Comparison of ENCODE assay signal across 8 cellular contexts in genomic region chr1:197200468-197200899, GRCh38. TPM values are rescaled to one million over a fixed set of nuclear protein-coding genes. Genes with fewer than 3 reads are reported as not detected.
DNase-seq lines count a peak whose midpoint lies in the region; ATAC-seq and TF ChIP-seq lines count a peak whose summit lies in the region.

No MANE protein-coding gene starts in this region.

- H3K4me3 ChIP-seq in heart right ventricle (peak overlapping the region; percentile 69 to 94 (median 80)), sigmoid colon (peak overlapping the region; percentile 77 to 91 (median 86))

- no peaks in the 10 kb centered on the region for H3K36me3 Mint-ChIP-seq in IgD-negative memory B cell
- peaks cover 7% of the 10 kb centered on the region for H3K36me3 Mint-ChIP-seq in activated naive CD8-positive, alpha-beta T cell

- peaks cover 40 to 61% (median 52%) of the 10 kb centered on the region in 3 donors for H3K4me1 Mint-ChIP-seq in IgD-negative memory B cell
- H3K4me1 Mint-ChIP-seq in activated naive CD8-positive, alpha-beta T cell (ENCODE audit: low read depth): peaks cover 62% of the 10 kb centered on the region

- peak overlapping the region; percentile 56 to 98 (median 98) for H3K27ac Mint-ChIP-seq in IgD-negative memory B cell
- peak overlapping the region; percentile 91 for H3K27ac Mint-ChIP-seq in activated naive CD8-positive, alpha-beta T cell

- H3K4me1 ChIP-seq in heart right ventricle (peaks cover 0 to 55% (median 45%) of the 10 kb centered on the region in 9 donors), sigmoid colon (peaks cover 0 to 45% (median 44%) of the 10 kb centered on the region in 4 donors)

- TF ChIP-seq CTCF in heart right ventricle (IDR thresholded peaks at IDR 0.05) (no peak), sigmoid colon (IDR thresholded peaks at IDR 0.05) (no peak)

- TF ChIP-seq EP300 in sigmoid colon (IDR thresholded peaks at IDR 0.05): no peak

- H3K36me3 ChIP-seq in heart right ventricle (no peaks in the 10 kb centered on the region), sigmoid colon (no peaks in the 10 kb centered on the region)

- H3K27ac ChIP-seq in heart right ventricle (peak overlapping the region; percentile 80 to 98 (median 96)), sigmoid colon (peak overlapping the region; percentile 94 to 96 (median 95))

- H3K27me3 ChIP-seq in heart right ventricle (no peaks in the 10 kb centered on the region), sigmoid colon (no peaks in the 10 kb centered on the region)

- H3K27me3 Mint-ChIP-seq in IgD-negative memory B cell: no peaks in the 10 kb centered on the region
- H3K27me3 Mint-ChIP-seq in activated naive CD8-positive, alpha-beta T cell: no peaks in the 10 kb centered on the region

- no peak for TF ChIP-seq POLR2A in sigmoid colon (IDR thresholded peaks at IDR 0.05)

- H3K9me3 Mint-ChIP-seq in IgD-negative memory B cell: no peaks in the 10 kb centered on the region
- H3K9me3 Mint-ChIP-seq in activated naive CD8-positive, alpha-beta T cell (ENCODE audit: low read depth): peaks cover 2% of the 10 kb centered on the region

- ATAC-seq in heart right ventricle (peak in 6 of 8 donors; percentile 12 to 30 (median 17)), GM21447 (IDR thresholded peaks at IDR 0.05; ENCODE audit: unreplicated experiment) (no peak)

- H3K9me3 ChIP-seq in heart right ventricle: peaks cover 0 to 2% (median 0%) of the 10 kb centered on the region in 11 donors
- H3K9me3 ChIP-seq in sigmoid colon: no peaks in the 10 kb centered on the region

- intact Hi-C loops in heart right ventricle (cut with DNase I): no loop called here
- intact Hi-C loops in sigmoid colon (cut with DNase I): no loop called here

- 1% methylated on average over 12 of the region's 12 CpGs for WGBS in heart right ventricle, 2 donors
- 0 to 1% methylated on average over 12 of the region's 12 CpGs for WGBS in sigmoid colon, 2 donors

- H3K4me3 Mint-ChIP-seq in IgD-negative memory B cell: peak overlapping the region; percentile 79 to 98 (median 96)
- peak overlapping the region; percentile 95 for H3K4me3 Mint-ChIP-seq in activated naive CD8-positive, alpha-beta T cell

- peak; percentile 50 for DNase-seq in NCI-H1092 treated with DMSO at 0.1 percent for 48 hours (lab: John Stamatoyannopoulos, UW)
- DNase-seq in NCI-H1092 (lab: John Stamatoyannopoulos, UW): no peak
- DNase-seq in heart right ventricle: peak in 1 of 2 donors; percentile 11
- no peak for DNase-seq in sigmoid colon
- no peak for DNase-seq in NCI-H2029 treated with DMSO at 0.1 percent for 48 hours (lab: John Stamatoyannopoulos, UW)

RNA-seq across cellular contexts. Expression of gene ZBTB41, which starts 0.6 kb away (rescaled TPM):
- polyA plus RNA-seq in IgD-negative memory B cell (2.7 TPM), heart right ventricle (1 to 10 TPM; 1.8 to 2.6 TPM), sigmoid colon (1 to 10 TPM; 1.6 to 2.5 (median 1.8) TPM)
- total RNA-seq in heart right ventricle (10 to 100 TPM in 5 of 10 donors, 1 to 10 TPM in 5; 6.9 to 11.5 (median 10.2) TPM), sigmoid colon (10 to 100 TPM in 3 of 4 donors, 1 to 10 TPM in 1; 9.0 to 12.5 (median 11.7) TPM)

RNA-seq across cellular contexts. Expression of gene ASPM, which starts 54.0 kb away (rescaled TPM):
- polyA plus RNA-seq in IgD-negative memory B cell (0.04 TPM), heart right ventricle (under 1 TPM; 0.04 to 0.22 TPM), sigmoid colon (1 to 10 TPM in 1 of 3 donors, under 1 TPM in 2; 0.60 to 5.9 (median 0.69) TPM)
- total RNA-seq in heart right ventricle (1 to 10 TPM in 2 of 10 donors, under 1 TPM in 8; 0.12 to 4.0 (median 0.41) TPM), sigmoid colon (under 1 TPM; under 0.01 to 0.83 (median 0.70) TPM)
